In the genomic region with DNA sequence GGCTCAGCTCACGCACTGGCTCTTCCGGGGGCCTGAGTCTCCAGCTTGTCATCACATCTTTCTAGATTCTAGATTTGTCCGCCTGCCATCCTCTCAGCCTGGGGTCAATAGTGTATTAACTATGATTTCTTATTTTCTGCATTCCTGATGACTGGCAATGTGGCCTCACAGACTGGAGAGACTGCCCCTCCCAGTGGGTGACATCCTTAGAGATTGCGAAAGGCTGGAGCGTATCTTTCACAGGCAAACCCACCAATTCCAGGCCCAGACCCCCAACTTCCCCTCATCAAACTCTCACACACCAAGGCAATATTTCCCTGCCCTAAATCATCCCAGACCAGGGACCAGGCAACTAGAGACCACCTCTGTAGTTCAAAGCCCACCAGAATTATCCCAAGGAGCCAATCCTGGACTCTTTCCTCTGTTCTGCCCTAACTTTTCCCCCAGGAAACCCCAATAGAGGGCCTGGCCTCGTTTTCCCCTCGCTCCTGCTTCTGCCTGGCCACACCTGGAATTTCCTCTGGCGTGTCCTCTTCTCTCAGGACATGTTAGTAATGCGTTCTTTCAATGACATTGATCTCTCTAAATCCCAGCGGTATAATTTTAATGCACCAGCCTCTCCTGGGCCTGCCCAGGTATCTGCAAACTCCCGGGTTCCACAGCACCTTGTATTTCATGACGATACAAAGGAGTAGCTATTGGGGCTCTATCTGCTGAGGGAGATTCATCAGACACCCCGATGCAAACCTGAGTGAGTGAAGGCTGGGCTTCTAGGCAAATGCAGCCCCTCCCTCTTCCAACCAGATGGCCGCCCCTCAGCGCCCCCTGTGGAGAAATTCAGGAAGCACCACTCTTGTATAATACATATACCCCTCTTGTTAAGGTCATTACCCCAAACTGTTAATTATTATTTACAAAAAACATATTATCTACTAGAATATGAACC, we compare ENCODE assay signal across 8 cellular contexts. TPM values are rescaled to one million over a fixed set of nuclear protein-coding genes. Genes with fewer than 3 reads are reported as not detected.
DNase-seq lines count a peak whose midpoint lies in the region; ATAC-seq and TF ChIP-seq lines count a peak whose summit lies in the region.

No MANE protein-coding gene starts in this region.

- no peak overlapping the region for H3K4me3 Mint-ChIP-seq in glutamatergic neuron (ENCODE audit: unreplicated experiment)

- no peak overlapping the region for H3K4me3 ChIP-seq in PC-3 (ENCODE audit: low read length)

- no peak overlapping the region for H3K27ac Mint-ChIP-seq in glutamatergic neuron (ENCODE audit: unreplicated experiment)

- no peaks in the 10 kb centered on the region for H4K20me1 ChIP-seq in PC-3 (ENCODE audit: low read length)

- H3K27me3 Mint-ChIP-seq in glutamatergic neuron (ENCODE audit: unreplicated experiment) = peaks cover 22% of the 10 kb centered on the region

- H3F3A ChIP-seq in PC-3 (ENCODE audit: low read length, unreplicated experiment) = no peaks in the 10 kb centered on the region

- DNase-seq in AG09319 (ENCODE audit: extremely low read depth, low read depth) (no peak), GM10248 (ENCODE audit: extremely low spot score) (no peak), PC-3 (peak; percentile 28), glutamatergic neuron (peak; percentile 79), GM19240 (ENCODE audit: insufficient read length, low spot score) (no peak), activated T-cell treated with anti-CD3 and anti-CD28 coated beads for 4 hours (no peak)

- H3K4me1 Mint-ChIP-seq in glutamatergic neuron (ENCODE audit: low read depth, unreplicated experiment) = peaks cover 29% of the 10 kb centered on the region

- CTCF ChIA-PET in GM10248 (lab: Yijun Ruan, JAX) = interaction anchor here (0.6 to 4.6 kb wide), 6 partner anchors 9 to 224 kb away, joined by 3 to 17 read pairs (median 6); a partner anchor contains a TSS
- CTCF ChIA-PET in PC-3 (lab: Charles Lee) = interaction anchor here (1.1 kb wide), 1 partner anchor 9 kb away, joined by 5 read pairs; no protein-coding TSS in a partner anchor

- peaks cover 3% of the 10 kb centered on the region for H3K36me3 Mint-ChIP-seq in glutamatergic neuron (ENCODE audit: unreplicated experiment)

- POLR2A ChIA-PET in GM10248 (lab: Yijun Ruan, JAX) = no interaction called here
- POLR2A ChIA-PET in PC-3 (lab: Charles Lee; ENCODE audit: unreplicated experiment) = no interaction called here

- no peaks in the 10 kb centered on the region for H3K9me2 ChIP-seq in PC-3 (replicated peaks; ENCODE audit: low read length)

- intact Hi-C loops in PC-3 (cut with micrococcal nuclease) = no loop called here

- H3K9ac ChIP-seq in PC-3 (ENCODE audit: low read length) = no peak overlapping the region

- ATAC-seq in PC-3 (no peak), GM21576 (IDR thresholded peaks at IDR 0.05; ENCODE audit: unreplicated experiment) (no peak), GM19463 (IDR thresholded peaks at IDR 0.05; ENCODE audit: unreplicated experiment) (no peak)

- H2AFZ ChIP-seq in PC-3 (ENCODE audit: low read length) = no peak overlapping the region

- H3K27ac ChIP-seq in PC-3 (ENCODE audit: low read length) = no peak overlapping the region

- no peaks in the 10 kb centered on the region for H3K9me3 ChIP-seq in PC-3 (ENCODE audit: low read length)

- no peaks in the 10 kb centered on the region for H3K27me3 ChIP-seq in PC-3 (ENCODE audit: low read length)

- no peaks in the 10 kb centered on the region for H3K79me2 ChIP-seq in PC-3 (ENCODE audit: low read length)

- H3K9me3 Mint-ChIP-seq in glutamatergic neuron (ENCODE audit: unreplicated experiment) = peaks cover 16% of the 10 kb centered on the region

- H3K4me2 ChIP-seq in PC-3 (ENCODE audit: low read length) = no peak overlapping the region

- no peaks in the 10 kb centered on the region for H3K4me1 ChIP-seq in PC-3 (ENCODE audit: insufficient read depth, low read length)

- TF ChIP-seq CTCF in AG09319 (IDR thresholded peaks at IDR 0.05; ENCODE audit: low read depth, low read length) = peak; percentile 33
- TF ChIP-seq CTCF in GM10248 (IDR thresholded peaks at IDR 0.05; ENCODE audit: control extremely low read depth, extremely low read depth, low read depth, missing control alignments) = peak; percentile 9
- peak; percentile 70 for TF ChIP-seq CTCF in PC-3 (conservative IDR thresholded peaks at IDR 0.05; ENCODE audit: low read depth, low read length)
- TF ChIP-seq CTCF in glutamatergic neuron (IDR thresholded peaks at IDR 0.05; ENCODE audit: partially characterized antibody, unreplicated experiment) = peak; percentile 86

- no peaks in the 10 kb centered on the region for H3K36me3 ChIP-seq in PC-3 (ENCODE audit: low read depth, low read length)

- no TSS peak for BruUV-seq in PC-3 (replicated peaks; lab: Mats Ljungman, UMichigan)

RNA-seq across cellular contexts. Expression of gene KCNF1, which starts 2.4 kb away (rescaled TPM):
- 1.3 and 1.8 TPM in 2 replicates for total RNA-seq in PC-3 (2014; rRNA removed)
- 7.7 TPM for total RNA-seq in glutamatergic neuron (ENCODE audit: unreplicated experiment)

Comparison
In these comparisons a context has a peak if more than half of its experiments do, and no peak if none do; other contexts are left out.
1. DNase-seq: peak in PC-3 (single experiment) and glutamatergic neuron (single experiment); none in AG09319 (single experiment), GM10248 (single experiment), GM19240 (single experiment) and activated T-cell treated with anti-CD3 and anti-CD28 coated beads for 4 hours (single experiment).
2. CTCF ChIP-seq: peak in every context shown above with its lines; median percentile 86 in glutamatergic neuron; 70 in PC-3; 33 in AG09319; 9 in GM10248.